In the genomic region with DNA sequence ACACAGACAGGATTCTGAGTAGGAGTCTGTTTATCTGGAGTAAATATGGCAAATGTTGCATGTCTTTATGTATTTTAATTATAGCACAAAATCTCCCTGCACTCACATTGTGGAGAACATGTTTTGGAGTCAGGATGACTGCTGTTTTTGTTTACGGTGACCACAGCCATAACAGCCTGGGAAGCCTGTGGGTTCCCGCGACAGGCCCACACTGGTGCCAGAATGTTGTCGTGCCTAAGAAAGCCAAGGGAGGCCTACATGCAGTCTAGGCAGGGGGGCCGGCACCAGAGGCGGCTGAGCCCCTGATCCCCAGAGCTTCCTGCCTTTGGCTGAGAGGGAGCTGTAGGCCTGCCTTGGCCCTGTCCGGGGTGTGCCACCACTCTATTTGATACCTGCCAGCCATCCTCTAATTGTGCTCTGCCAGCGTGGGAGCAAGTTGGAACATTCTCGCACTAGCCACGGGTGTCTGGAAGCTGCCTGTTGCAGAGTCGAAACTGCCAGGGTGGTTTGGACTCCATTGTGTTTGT, we compare ENCODE assay signal across 13 cellular contexts. TPM values are rescaled to one million over a fixed set of nuclear protein-coding genes. Genes with fewer than 3 reads are reported as not detected.
DNase-seq lines count a peak whose midpoint lies in the region; ATAC-seq and TF ChIP-seq lines count a peak whose summit lies in the region.
"Had no signal": no experiment of that assay in that cellular context is flagged by ENCODE, and none has a peak within 500 bp of the region (broad histone marks: within the 10 kb centered on the region; RNA-seq: fewer than 3 reads in every experiment).

No MANE protein-coding gene starts in this region.

- no peak for TF ChIP-seq CTCF in foreskin fibroblast (IDR thresholded peaks at IDR 0.05; ENCODE audit: low read depth, low read length)

- no peak overlapping the region for H3K4me2 ChIP-seq in mesenchymal stem cell (ENCODE audit: low read length, poor library complexity, severe bottlenecking)

- ATAC-seq in stimulated activated naive B cell treated with anti-CD40 and anti-IgM and Interleukin-4, amounts not matched to agents 10 μg/mL and 1 μg/mL and 100 μg/mL, for 72 hours (replicated peaks): no peak
- ATAC-seq in HG03342 (IDR thresholded peaks at IDR 0.05; ENCODE audit: unreplicated experiment): no peak
- ATAC-seq: Right ventricle myocardium inferior had no signal

- peak overlapping the region; percentile 66 for H4K8ac ChIP-seq in mesenchymal stem cell (ENCODE audit: low read length)

- no peaks in the 10 kb centered on the region for H3K27me3 ChIP-seq in mesenchymal stem cell (ENCODE audit: control insufficient read depth in 1 of 2, insufficient read depth in 1 of 2, low read length in 2 of 2)

- H2BK5ac ChIP-seq in mesenchymal stem cell (ENCODE audit: low read depth, low read length, poor library complexity, severe bottlenecking): no peak overlapping the region

- no peak overlapping the region for H2BK120ac ChIP-seq in mesenchymal stem cell (ENCODE audit: low read depth, low read length)

- no peak overlapping the region for H3K4me3 ChIP-seq in mesenchymal stem cell (ENCODE audit: insufficient read depth in 1 of 2, low read depth in 1 of 2, low read length in 2 of 2)
- H3K4me3 ChIP-seq in foreskin fibroblast (ENCODE audit: low read depth in 1 of 2, low read length in 2 of 2): no peak overlapping the region

- H3K14ac ChIP-seq in mesenchymal stem cell (ENCODE audit: low read length in 2 of 2): no peak overlapping the region

- no peak overlapping the region for H2AFZ ChIP-seq in mesenchymal stem cell (ENCODE audit: low read depth, low read length)

- no peaks in the 10 kb centered on the region for H3K9me3 Mint-ChIP-seq in stimulated activated naive B cell treated with anti-CD40 and anti-IgM and Interleukin-4, amounts not matched to agents 10 μg/mL and 1 μg/mL and 100 μg/mL, for 72 hours

- peak; percentile 64 for DNase-seq in EH (ENCODE audit: low read depth)
- peak; percentile 15 for DNase-seq in mesenchymal stem cell
- no peak for DNase-seq in stimulated activated naive B cell treated with anti-CD40 and anti-IgM and Interleukin-4, amounts not matched to agents 10 μg/mL and 1 μg/mL and 100 μg/mL, for 72 hours
- no peak for DNase-seq in NCI-H1930 (lab: John Stamatoyannopoulos, UW)
- no peak for DNase-seq in foreskin fibroblast
- DNase-seq: HFFc6, NCI-H187 treated with DMSO at 0.1 percent for 48 hours, NCI-H2171, NCI-H446 treated with DMSO at 0.1 percent for 48 hours, NCI-H748 treated with DMSO at 0.1 percent for 48 hours had no signal

- H3K9ac ChIP-seq in mesenchymal stem cell (ENCODE audit: low read length): no peak overlapping the region

- peaks cover 4 to 14% of the 10 kb centered on the region in 2 experiments for H3K36me3 ChIP-seq in mesenchymal stem cell (ENCODE audit: control insufficient read depth in 1 of 2, insufficient read depth in 2 of 2, low read depth in 1 of 2, low read length in 2 of 2)

- no peak overlapping the region for H3K4ac ChIP-seq in mesenchymal stem cell (ENCODE audit: low read depth in 1 of 2, low read length in 2 of 2)

- H3K4me3 Mint-ChIP-seq in stimulated activated naive B cell treated with anti-CD40 and anti-IgM and Interleukin-4, amounts not matched to agents 10 μg/mL and 1 μg/mL and 100 μg/mL, for 72 hours: no peak overlapping the region
- H3K4me3 Mint-ChIP-seq: HFFc6 had no signal

- peaks cover 63 to 91% of the 10 kb centered on the region in 2 donors for H3K4me1 Mint-ChIP-seq in stimulated activated naive B cell treated with anti-CD40 and anti-IgM and Interleukin-4, amounts not matched to agents 10 μg/mL and 1 μg/mL and 100 μg/mL, for 72 hours

- H3K27ac ChIP-seq in angular gyrus (ENCODE audit: low read depth, low read length) (peak overlapping the region; percentile 22), mesenchymal stem cell (ENCODE audit: low read length, poor library complexity, severe bottlenecking) (no peak overlapping the region)

- no peak overlapping the region for H3K18ac ChIP-seq in mesenchymal stem cell (ENCODE audit: low read depth in 1 of 2, low read length in 2 of 2)

- no peak overlapping the region for H2AK5ac ChIP-seq in mesenchymal stem cell (ENCODE audit: low read length, severe bottlenecking)

- H3K27ac Mint-ChIP-seq in stimulated activated naive B cell treated with anti-CD40 and anti-IgM and Interleukin-4, amounts not matched to agents 10 μg/mL and 1 μg/mL and 100 μg/mL, for 72 hours: peak overlapping the region; percentile 57
- H3K27ac Mint-ChIP-seq: HFFc6 had no signal

- no peak overlapping the region for H3K23ac ChIP-seq in mesenchymal stem cell (ENCODE audit: low read length in 2 of 2)

- H3K79me1 ChIP-seq in mesenchymal stem cell (replicated peaks; ENCODE audit: low read length, poor library complexity, severe bottlenecking): no peaks in the 10 kb centered on the region

- H3K4me1 ChIP-seq in mesenchymal stem cell (ENCODE audit: control insufficient read depth, insufficient read depth, low read depth, low read length): peaks cover 4% of the 10 kb centered on the region

- H2BK15ac ChIP-seq in mesenchymal stem cell (ENCODE audit: low read depth, poor library complexity, severe bottlenecking): no peak overlapping the region

- 94% methylated on average over 11 of the region's 11 CpGs for WGBS in mesenchymal stem cell

- peaks cover 66 to 86% of the 10 kb centered on the region in 2 donors for H3K36me3 Mint-ChIP-seq in stimulated activated naive B cell treated with anti-CD40 and anti-IgM and Interleukin-4, amounts not matched to agents 10 μg/mL and 1 μg/mL and 100 μg/mL, for 72 hours

- no peak overlapping the region for H2BK12ac ChIP-seq in mesenchymal stem cell (ENCODE audit: low read length in 2 of 2)

- no peaks in the 10 kb centered on the region for H3K9me3 ChIP-seq in mesenchymal stem cell (ENCODE audit: control insufficient read depth, low read length)

- no peaks in the 10 kb centered on the region for H3K27me3 Mint-ChIP-seq in stimulated activated naive B cell treated with anti-CD40 and anti-IgM and Interleukin-4, amounts not matched to agents 10 μg/mL and 1 μg/mL and 100 μg/mL, for 72 hours

- no peak overlapping the region for H4K91ac ChIP-seq in mesenchymal stem cell (ENCODE audit: low read length)

RNA-seq across cellular contexts. Expression of a gene that starts 46.6 kb away (rescaled TPM):
- polyA plus RNA-seq in mesenchymal stem cell (2013, experiment 1 of 2): 31.7 TPM
- polyA plus RNA-seq in mesenchymal stem cell (2013, experiment 2 of 2): 30.4 TPM

Comparison
In these comparisons a context has a peak if more than half of its experiments do, and no peak if none do; other contexts are left out.
1. DNase-seq: peak in EH (single experiment) and mesenchymal stem cell (single experiment); none in stimulated activated naive B cell treated with anti-CD40 and anti-IgM and Interleukin-4, amounts not matched to agents 10 μg/mL and 1 μg/mL and 100 μg/mL, for 72 hours (single experiment), NCI-H1930 (0 of 2) and foreskin fibroblast (0 of 2).